Comparison of ENCODE assay signal across 19 cellular contexts in genomic region chr6:2733736-2734480, GRCh38. TPM values are rescaled to one million over a fixed set of nuclear protein-coding genes. Genes with fewer than 3 reads are reported as not detected.
A peak's percentile ranks its signal among the peaks of the same experiment; 100 is the strongest.
DNase-seq lines count a peak whose midpoint lies in the region; ATAC-seq and TF ChIP-seq lines count a peak whose summit lies in the region.
"Had no signal": no experiment of that assay in that cellular context is flagged by ENCODE, and none has a peak within 500 bp of the region (broad histone marks: within the 10 kb centered on the region; RNA-seq: fewer than 3 reads in every experiment).

No MANE protein-coding gene starts in this region.

- ATAC-seq in GM19035 (IDR thresholded peaks at IDR 0.05; ENCODE audit: unreplicated experiment), result peak; percentile 14
- ATAC-seq in stimulated activated effector memory CD8-positive, alpha-beta T cell treated with anti-CD3 and anti-CD28 coated beads, Interleukin-12 subunit alpha, Interleukin-12 subunit beta, amount 100 ng/mL, for 72 hours, result no peak
- no peak for ATAC-seq in GM18861 (IDR thresholded peaks at IDR 0.05; ENCODE audit: unreplicated experiment)

- H3K36me3 Mint-ChIP-seq in stimulated activated effector memory CD8-positive, alpha-beta T cell treated with anti-CD3 and anti-CD28 coated beads, Interleukin-12 subunit alpha, Interleukin-12 subunit beta, amount 100 ng/mL, for 72 hours, result no peaks in the 10 kb centered on the region

- H3K4me1 ChIP-seq in cardiac muscle cell (ENCODE audit: low read depth), result peaks cover 57% of the 10 kb centered on the region

- TF ChIP-seq CTCF in cardiac muscle cell (IDR thresholded peaks at IDR 0.05; ENCODE audit: low read depth, low read length), result no peak

- H3K27ac Mint-ChIP-seq in stimulated activated effector memory CD8-positive, alpha-beta T cell treated with anti-CD3 and anti-CD28 coated beads, Interleukin-12 subunit alpha, Interleukin-12 subunit beta, amount 100 ng/mL, for 72 hours, result peak overlapping the region; percentile 65
- H3K27ac Mint-ChIP-seq: activated CD8-positive, alpha-beta memory T cell treated with anti-CD3 and anti-CD28 coated beads, Interleukin-2, amount 10 ng/mL, durations not matched to agents 7 days and 5 days; HFFc6; nephron progenitor cell; stimulated activated naive CD8-positive, alpha-beta T cell treated with anti-CD3 and anti-CD28 coated beads, Interleukin-15, amount 100 ng/mL, for 72 hours; T-helper 1 cell treated with Interleukin-12 subunit alpha and Interleukin-12 subunit beta and Interleukin-4 antibody, amounts not matched to agents 30 μg/mL and 1 μg/mL, for 36 hours had no signal

- H3K27me3 ChIP-seq in cardiac muscle cell, result no peaks in the 10 kb centered on the region

- no peaks in the 10 kb centered on the region for H3K9me3 ChIP-seq in cardiac muscle cell (ENCODE audit: low read depth)
- H3K9me3 ChIP-seq: Caco-2 had no signal

- H3K4me3 Mint-ChIP-seq in stimulated activated effector memory CD8-positive, alpha-beta T cell treated with anti-CD3 and anti-CD28 coated beads, Interleukin-12 subunit alpha, Interleukin-12 subunit beta, amount 100 ng/mL, for 72 hours, result no peak overlapping the region
- H3K4me3 Mint-ChIP-seq: activated CD8-positive, alpha-beta memory T cell treated with anti-CD3 and anti-CD28 coated beads, Interleukin-2, amount 10 ng/mL, durations not matched to agents 7 days and 5 days; HFFc6; nephron progenitor cell; stimulated activated naive CD8-positive, alpha-beta T cell treated with anti-CD3 and anti-CD28 coated beads, Interleukin-15, amount 100 ng/mL, for 72 hours; T-helper 1 cell treated with Interleukin-12 subunit alpha and Interleukin-12 subunit beta and Interleukin-4 antibody, amounts not matched to agents 30 μg/mL and 1 μg/mL, for 36 hours had no signal

- no peaks in the 10 kb centered on the region for H3K36me3 ChIP-seq in cardiac muscle cell

- DNase-seq in RPMI8226, result peak; percentile 73
- peak in 1 of 2 donors; percentile 62 for DNase-seq in cardiac muscle cell (ENCODE audit: low read depth in 1 of 2, low spot score in 1 of 2)
- no peak for DNase-seq in stimulated activated effector memory CD8-positive, alpha-beta T cell treated with anti-CD3 and anti-CD28 coated beads, Interleukin-12 subunit alpha, Interleukin-12 subunit beta, amount 100 ng/mL, for 72 hours (ENCODE audit: low spot score in 2 of 2)
- DNase-seq in NCI-H2107 (lab: John Stamatoyannopoulos, UW), result no peak
- no peak for DNase-seq in NCI-H774 (lab: John Stamatoyannopoulos, UW)
- DNase-seq in CD1c-positive myeloid dendritic cell (ENCODE audit: extremely low spot score), result no peak
- DNase-seq: activated CD4-positive, CD25-positive, alpha-beta regulatory T cell treated with anti-CD3 and anti-CD28 coated beads, Interleukin-2, amount 50 U/mL, for 72 hours; activated gamma-delta T cell; Caco-2; HFFc6; NCI-H1417 treated with DMSO at 0.1 percent for 48 hours; NCI-H2227 treated with DMSO at 0.1 percent for 48 hours; nephron progenitor cell; NK-92 treated with Interleukin-12 subunit alpha and Interleukin-12 subunit beta, amount 100 ng/mL, for 24 hours had no signal

- H3K4me1 Mint-ChIP-seq in stimulated activated effector memory CD8-positive, alpha-beta T cell treated with anti-CD3 and anti-CD28 coated beads, Interleukin-12 subunit alpha, Interleukin-12 subunit beta, amount 100 ng/mL, for 72 hours, result peaks cover 14% of the 10 kb centered on the region

- no peaks in the 10 kb centered on the region for H3K9me3 Mint-ChIP-seq in stimulated activated effector memory CD8-positive, alpha-beta T cell treated with anti-CD3 and anti-CD28 coated beads, Interleukin-12 subunit alpha, Interleukin-12 subunit beta, amount 100 ng/mL, for 72 hours
- H3K9me3 Mint-ChIP-seq: HFFc6; nephron progenitor cell; stimulated activated naive CD8-positive, alpha-beta T cell treated with anti-CD3 and anti-CD28 coated beads, Interleukin-15, amount 100 ng/mL, for 72 hours; T-helper 1 cell treated with Interleukin-12 subunit alpha and Interleukin-12 subunit beta and Interleukin-4 antibody, amounts not matched to agents 30 μg/mL and 1 μg/mL, for 36 hours had no signal

- no peak overlapping the region for H3K4me3 ChIP-seq in cardiac muscle cell

- peak overlapping the region; percentile 78 for H3K27ac ChIP-seq in cardiac muscle cell

RNA-seq across cellular contexts. Expression of gene MYLK4, which starts 16.8 kb away (rescaled TPM):
- 0.56 and 0.69 TPM in 2 replicates for total RNA-seq in cardiac muscle cell
- polyA plus RNA-seq in cardiac muscle cell, result 0.23 and 0.64 TPM in 2 replicates

RNA-seq across cellular contexts. Expression of gene WRNIP1, which starts 31.3 kb away (rescaled TPM):
- total RNA-seq in cardiac muscle cell, result 63.0 and 89.9 TPM in 2 replicates
- 59.2 and 77.7 TPM in 2 replicates for polyA plus RNA-seq in cardiac muscle cell
